10 cellular contexts compared by ENCODE assay signal in the genomic region with DNA sequence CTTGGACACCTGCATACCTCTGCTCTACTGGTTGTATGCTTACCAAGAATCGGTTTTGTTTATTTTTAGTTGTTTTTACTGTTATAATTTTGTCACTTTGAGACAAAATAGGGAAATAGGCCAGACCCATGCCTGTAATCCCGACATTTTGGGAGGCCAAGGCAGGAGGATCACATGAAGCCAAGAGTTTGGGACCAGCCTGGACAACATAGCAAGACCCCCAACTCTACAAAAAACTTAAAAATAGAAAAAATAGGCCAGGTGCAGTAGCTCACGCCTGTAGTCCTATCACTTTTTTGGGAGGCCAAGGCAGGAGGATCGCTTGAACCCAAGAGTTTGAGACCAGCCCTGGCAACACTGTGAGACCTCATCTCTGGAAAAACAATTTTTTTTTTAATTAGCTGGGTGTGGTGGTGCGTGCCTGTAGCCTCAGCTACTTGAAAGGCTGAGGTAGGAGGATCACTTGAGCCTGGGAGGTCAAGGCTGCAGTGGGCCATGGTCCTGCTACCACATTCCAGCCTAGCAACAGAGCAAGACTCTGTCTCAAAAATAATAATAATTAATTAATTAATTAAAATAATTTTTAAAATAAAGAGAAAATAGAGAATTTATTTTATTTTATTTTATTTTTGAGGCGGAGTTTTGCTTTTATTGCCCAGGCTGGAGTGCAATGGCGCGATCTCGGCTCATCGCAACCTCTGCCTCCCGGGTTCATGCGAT. TPM values are rescaled to one million over a fixed set of nuclear protein-coding genes. Genes with fewer than 3 reads are reported as not detected.
DNase-seq lines count a peak whose midpoint lies in the region; ATAC-seq and TF ChIP-seq lines count a peak whose summit lies in the region.
"Had no signal": no experiment of that assay in that cellular context is flagged by ENCODE, and none has a peak within 500 bp of the region (broad histone marks: within the 10 kb centered on the region; RNA-seq: fewer than 3 reads in every experiment).

No MANE protein-coding gene starts in this region.

- TF ChIP-seq EP300 in ovary (IDR thresholded peaks at IDR 0.05): no peak

- H3K9ac ChIP-seq in duodenal mucosa (ENCODE audit: low read depth in 1 of 2, low read length in 2 of 2): peak overlapping the region in 1 of 2 donors; percentile 96

- 44 to 84% (median 75%) methylated on average over 12 of the region's 12 CpGs for WGBS in ovary, 3 donors

- peak overlapping the region in 3 of 4 donors; percentile 95 to 98 (median 97) for H3K4me3 Mint-ChIP-seq in IgD-negative memory B cell

- no peaks in the 10 kb centered on the region for H3K9me3 ChIP-seq in BE2C
- H3K9me3 ChIP-seq in duodenal mucosa (ENCODE audit: control insufficient read depth in 1 of 2, low read length in 2 of 2): no peaks in the 10 kb centered on the region
- no peaks in the 10 kb centered on the region for H3K9me3 ChIP-seq in ovary

- H3K4me3 ChIP-seq in BE2C (ENCODE audit: low read depth, low read length): peak overlapping the region; percentile 100
- peak overlapping the region; percentile 89 to 100 for H3K4me3 ChIP-seq in duodenal mucosa (ENCODE audit: low read depth in 1 of 2, low read length in 2 of 2)
- peak overlapping the region; percentile 66 for H3K4me3 ChIP-seq in ovary

- H3K4me1 Mint-ChIP-seq in IgD-negative memory B cell: peaks cover 17 to 21% (median 17%) of the 10 kb centered on the region in 3 donors

- TF ChIP-seq CTCF in BE2C (IDR thresholded peaks at IDR 0.05; ENCODE audit: low read depth, low read length): no peak
- TF ChIP-seq CTCF in ovary (IDR thresholded peaks at IDR 0.05): no peak

- H3K27ac ChIP-seq in duodenal mucosa (ENCODE audit: low read depth, low read length) (no peak overlapping the region), ovary (peak overlapping the region in 1 of 2 donors; percentile 60)

- H3K9me3 Mint-ChIP-seq in IgD-negative memory B cell: no peaks in the 10 kb centered on the region

- no peak for ATAC-seq in HG02678 (IDR thresholded peaks at IDR 0.05; ENCODE audit: unreplicated experiment)

- H3K4me1 ChIP-seq in BE2C (no peaks in the 10 kb centered on the region; the same call in 1 of the 2 replicates), duodenal mucosa (ENCODE audit: control insufficient read depth in 1 of 2, insufficient read depth in 2 of 2, low read length in 2 of 2) (peaks cover 10 to 11% of the 10 kb centered on the region in 2 donors), ovary (ENCODE audit: insufficient read depth) (peaks cover 2% of the 10 kb centered on the region)

- no peaks in the 10 kb centered on the region for H3K36me3 Mint-ChIP-seq in IgD-negative memory B cell

- H3K27me3 Mint-ChIP-seq in IgD-negative memory B cell: peaks cover 1% of the 10 kb centered on the region

- no peaks in the 10 kb centered on the region for H3K27me3 ChIP-seq in BE2C
- H3K27me3 ChIP-seq in duodenal mucosa (ENCODE audit: control insufficient read depth in 1 of 2, insufficient read depth in 2 of 2, low read length in 2 of 2): no peaks in the 10 kb centered on the region
- no peaks in the 10 kb centered on the region for H3K27me3 ChIP-seq in ovary

- no peak for TF ChIP-seq POLR2A in ovary (IDR thresholded peaks at IDR 0.05)

- H3K36me3 ChIP-seq in BE2C (peaks cover 5% of the 10 kb centered on the region), duodenal mucosa (ENCODE audit: control insufficient read depth in 1 of 2, insufficient read depth in 2 of 2, low read length in 2 of 2) (peaks cover 0 to 6% of the 10 kb centered on the region in 2 donors), ovary (no peaks in the 10 kb centered on the region)

- H3K27ac Mint-ChIP-seq in IgD-negative memory B cell: peak overlapping the region in 2 of 3 donors; percentile 26 to 53

- DNase-seq in BE2C (no peak), ovary (no peak), NCI-H1417 (lab: John Stamatoyannopoulos, UW) (no peak), LoVo (ENCODE audit: low spot score) (no peak)
- DNase-seq in central memory CD4-positive, alpha-beta T cell: no peak
- DNase-seq: OCI-M1; stimulated activated CD4-positive, alpha-beta T cell treated with anti-CD3 and anti-CD28 coated beads, Interleukin-15, amount 100 ng/mL, for 24 hours had no signal

- intact Hi-C loops in ovary (cut with DNase I): no loop called here

RNA-seq across cellular contexts. Expression of a gene that starts 1.3 kb away (rescaled TPM):
- 138 TPM for polyA plus RNA-seq in BE2C (2012; ENCODE audit: insufficient read depth, insufficient read length, low read depth)
- polyA plus RNA-seq in IgD-negative memory B cell: 63.3 TPM
- total RNA-seq in ovary: 10 to 100 TPM; 27.9 to 44.4 (median 35.5) TPM
- polyA plus RNA-seq in ovary: 10 to 100 TPM; 23.3 to 43.4 TPM

RNA-seq across cellular contexts. Expression of a gene that starts 13.1 kb away (rescaled TPM):
- not detected for polyA plus RNA-seq in BE2C (2012; ENCODE audit: insufficient read depth, insufficient read length, low read depth)
- polyA plus RNA-seq in IgD-negative memory B cell: not detected
- total RNA-seq in ovary: 1 to 10 TPM in 6 of 7 donors, under 1 TPM in 1; 0.57 to 3.5 (median 2.1) TPM
- 1 to 10 TPM; 2.5 to 3.1 TPM for polyA plus RNA-seq in ovary
